In genomic region chr3:11643212-11644087, GRCh38 we compare ENCODE assay signal across 8 cellular contexts. TPM values are rescaled to one million over a fixed set of nuclear protein-coding genes. Genes with fewer than 3 reads are reported as not detected.
A peak's percentile ranks its signal among the peaks of the same experiment; 100 is the strongest.
DNase-seq lines count a peak whose midpoint lies in the region; ATAC-seq and TF ChIP-seq lines count a peak whose summit lies in the region.

Gene VGLL4 (minus strand): TSS chr3:11643915. CDS start chr3:11643518, 397 bp downstream.

- TF ChIP-seq CTCF in AG04450 (IDR thresholded peaks at IDR 0.05; ENCODE audit: low read depth, low read length) (peak; percentile 20; the same call in 1 of the 2 replicates), coronary artery (IDR thresholded peaks at IDR 0.05) (no peak)

- peaks cover 35% of the 10 kb centered on the region for H3K4me1 Mint-ChIP-seq in activated CD4-positive, alpha-beta T cell treated with anti-CD3 and anti-CD28 coated beads for 36 hours

- H3K9me3 Mint-ChIP-seq in activated CD4-positive, alpha-beta T cell treated with anti-CD3 and anti-CD28 coated beads for 36 hours (ENCODE audit: low read depth) = no peaks in the 10 kb centered on the region

- H3K4me3 Mint-ChIP-seq in activated CD4-positive, alpha-beta T cell treated with anti-CD3 and anti-CD28 coated beads for 36 hours = peak within 1 kb of the TSS; percentile 99

- no peaks in the 10 kb centered on the region for H3K27me3 ChIP-seq in AG04450 (ENCODE audit: control insufficient read depth, insufficient read depth, low read length)

- no peaks in the 10 kb centered on the region for H3K27me3 Mint-ChIP-seq in activated CD4-positive, alpha-beta T cell treated with anti-CD3 and anti-CD28 coated beads for 36 hours

- DNase-seq in AG04450 (ENCODE audit: low read depth, low spot score) (peak; percentile 84), NCI-H524 (lab: John Stamatoyannopoulos, UW) (peak; percentile 81 to 91), coronary artery (ENCODE audit: low spot score) (peak; percentile 94), left colon (peak; percentile 86 to 88)
- DNase-seq in activated CD4-positive, alpha-beta T cell treated with anti-CD3 and anti-CD28 coated beads for 36 hours = peak; percentile 85
- peak; percentile 41 to 59 for DNase-seq in stimulated activated CD4-positive, alpha-beta T cell treated with anti-CD3 and anti-CD28 coated beads, Interleukin-1b, Interleukin-23, amount 100 ng/mL, for 4 hours (ENCODE audit: low read depth in 2 of 2)

- H3K36me3 Mint-ChIP-seq in activated CD4-positive, alpha-beta T cell treated with anti-CD3 and anti-CD28 coated beads for 36 hours (ENCODE audit: low read depth) = peaks cover 20% of the 10 kb centered on the region

- intact Hi-C loops in activated CD4-positive, alpha-beta T cell treated with anti-CD3 and anti-CD28 coated beads for 36 hours (cut with DNase I, micrococcal nuclease) = loop anchor here (1.0 to 10.0 kb wide), 8 partner anchors 74 to 1851 kb away; partner anchors contain the start of genes ARPC4 (in 1 of the 2), MKRN2 (in 1 of the 2) and TADA3 (in 1 of the 2)
- intact Hi-C loops in left colon (cut with DNase I, micrococcal nuclease) = no loop called here

- H3K27ac Mint-ChIP-seq in activated CD4-positive, alpha-beta T cell treated with anti-CD3 and anti-CD28 coated beads for 36 hours = peak within 1 kb of the TSS; percentile 99

- POLR2A ChIA-PET in AG04450 (lab: Yijun Ruan, JAX) = interaction anchor here (0.6 to 2.2 kb wide), 9 partner anchors 9 to 264 kb away, joined by 3 to 12 read pairs (median 4); no protein-coding TSS in a partner anchor
- POLR2A ChIA-PET in activated CD4-positive, alpha-beta T cell treated with anti-CD3 and anti-CD28 coated beads for 36 hours (lab: Charles Lee) = interaction anchor here (0.6 to 1.6 kb wide), 4 partner anchors 8 to 254 kb away, joined by 3 to 6 read pairs (median 4); no protein-coding TSS in a partner anchor

- no peaks in the 10 kb centered on the region for H3K9me3 ChIP-seq in AG04450 (ENCODE audit: control insufficient read depth, insufficient read depth, low read length)

- CTCF ChIA-PET in AG04450 (lab: Charles Lee) = interaction anchor here (0.6 to 1.8 kb wide), 5 partner anchors 19 to 270 kb away, joined by 3 to 12 read pairs (median 3); no protein-coding TSS in a partner anchor
- CTCF ChIA-PET in activated CD4-positive, alpha-beta T cell treated with anti-CD3 and anti-CD28 coated beads for 36 hours (lab: Charles Lee) = interaction anchor here (0.5 to 1.6 kb wide), 7 partner anchors 10 to 297 kb away, joined by 3 to 7 read pairs (median 3); no protein-coding TSS in a partner anchor

- peak within 1 kb of the TSS; percentile 96 for H3K27ac ChIP-seq in AG04450 (ENCODE audit: low read depth, low read length)
- peak within 1 kb of the TSS; percentile 93 to 97 for H3K27ac ChIP-seq in coronary artery

- H3K4me3 ChIP-seq in AG04450 (ENCODE audit: low read depth, low read length) = peak within 1 kb of the TSS; percentile 94
- peak within 1 kb of the TSS; percentile 89 for H3K4me3 ChIP-seq in coronary artery

- ATAC-seq in GM18868 (IDR thresholded peaks at IDR 0.05; ENCODE audit: unreplicated experiment) (peak; percentile 66), HG03139 (IDR thresholded peaks at IDR 0.05; ENCODE audit: unreplicated experiment) (peak; percentile 34), left colon (peak; percentile 86)
- ATAC-seq in activated CD4-positive, alpha-beta T cell treated with anti-CD3 and anti-CD28 coated beads for 36 hours = peak; percentile 74

RNA-seq across cellular contexts. Expression of gene VGLL4, which starts in this region (rescaled TPM):
- polyA plus RNA-seq in AG04450 (2011; rRNA removed) = 27.6 and 30.5 TPM in 2 replicates
- polyA minus RNA-seq in AG04450 (2011; rRNA and poly(A)+ RNA removed) = 37.8 and 42.7 TPM in 2 replicates
- 10 to 100 TPM; 24.4 to 24.9 TPM for total RNA-seq in activated CD4-positive, alpha-beta T cell treated with anti-CD3 and anti-CD28 coated beads for 36 hours
- total RNA-seq in left colon = 10 to 100 TPM; 52.7 to 53.4 TPM

Comparison
In these comparisons a context has a peak if more than half of its experiments do, and no peak if none do; other contexts are left out.
1. Peak in every context shown above with its lines: DNase-seq, ATAC-seq, H3K4me3 ChIP-seq and H3K27ac ChIP-seq.
2. ATAC-seq: peak in every context shown above with its lines; median percentile 86 in left colon; 74 in activated CD4-positive, alpha-beta T cell treated with anti-CD3 and anti-CD28 coated beads for 36 hours; 66 in GM18868; 34 in HG03139.
3. intact Hi-C loops: an anchor here in activated CD4-positive, alpha-beta T cell treated with anti-CD3 and anti-CD28 coated beads for 36 hours (1.0 to 10.0 kb wide); none called in left colon.